In genomic region chr9:83824986-83825623, GRCh38 we compare ENCODE assay signal across 8 cellular contexts. TPM values are rescaled to one million over a fixed set of nuclear protein-coding genes. Genes with fewer than 3 reads are reported as not detected.
DNase-seq lines count a peak whose midpoint lies in the region; FAIRE-seq and TF ChIP-seq lines count a peak whose summit lies in the region.
"Not testable (repeated sequence)": the region's sequence is repeated elsewhere in the genome, so short reads cannot be mapped to it uniquely, and the experiment has no call there.

No MANE protein-coding gene starts in this region.

- TF ChIP-seq CTCF in epithelial cell of esophagus (IDR thresholded peaks at IDR 0.05; ENCODE audit: insufficient read depth, low read depth, low read length, missing control alignments), result not testable (repeated sequence)

- not testable (repeated sequence) for H3K4me3 ChIP-seq in epithelial cell of esophagus (ENCODE audit: low read length)

- peak; percentile 37 for DNase-seq in AG08395 (ENCODE audit: low spot score)
- peak; percentile 15 for DNase-seq in GM04503 (ENCODE audit: low read depth)
- DNase-seq in LHCN-M2 (ENCODE audit: low read depth), result peak; percentile 30
- DNase-seq in RPMI7951 (ENCODE audit: low read depth), result peak; percentile 38
- peak; percentile 66 for DNase-seq in amniotic epithelial cell (ENCODE audit: low read depth)
- peak; percentile 45 for DNase-seq in epithelial cell of esophagus (ENCODE audit: low read depth)
- DNase-seq in glomerular visceral epithelial cell (ENCODE audit: extremely low spot score), result peak; percentile 29
- peak; percentile 13 for DNase-seq in urothelium cell line (ENCODE audit: low spot score)

- not testable (repeated sequence) for FAIRE-seq in urothelium cell line (lab: Jason Lieb, UNC)

RNA-seq across cellular contexts. Expression of gene GKAP1, which starts 7.5 kb away (rescaled TPM):
- 0.06 and 0.46 TPM in 2 replicates for total RNA-seq in LHCN-M2 (2014; rRNA removed)
- polyA plus RNA-seq in LHCN-M2 (2012), result 0.38 TPM
- 0.29 and 0.72 TPM in 2 replicates for total RNA-seq in RPMI7951 (2014; rRNA removed; shearing (Covaris generic))

Comparison
In these comparisons a context has a peak if more than half of its experiments do, and no peak if none do; other contexts are left out.
1. DNase-seq: peak in every context shown above with its lines; median percentile 66 in amniotic epithelial cell; 45 in epithelial cell of esophagus; 38 in RPMI7951; 37 in AG08395; 30 in LHCN-M2; 29 in glomerular visceral epithelial cell; 15 in GM04503; 13 in urothelium cell line.